2 cellular contexts compared by ENCODE assay signal in genomic region chr9:128088253-128088945, GRCh38.
A peak's percentile ranks its signal among the peaks of the same experiment; 100 is the strongest.
TF ChIP-seq lines count a peak whose summit lies in the region.

No MANE protein-coding gene starts in this region.

TF ChIP-seq in K562, 482 proteins besides CTCF, POLR2A, EP300 and RAD21 (continues in another document):
- 0 out of 2 replicates have a peak, but pooled peaks have one; percentile 20 for TF ChIP-seq HMBOX1 (IDR thresholded peaks at IDR 0.05)
- no peak for TF ChIP-seq NR3C1 (CRISPR knock-in tag; IDR thresholded peaks at IDR 0.05)
- TF ChIP-seq ARID3A (IDR thresholded peaks at IDR 0.05; ENCODE audit: borderline replicate concordance, low read depth, low read length): no peak
- TF ChIP-seq SOX6 (IDR thresholded peaks at IDR 0.05): no peak
- no peak for TF ChIP-seq ZBTB11 (CRISPR knock-in tag; IDR thresholded peaks at IDR 0.05)
- no peak for TF ChIP-seq TEAD1 (CRISPR knock-in tag; IDR thresholded peaks at IDR 0.05)
- TF ChIP-seq HCFC1 (IDR thresholded peaks at IDR 0.05; ENCODE audit: low read depth, low read length): no peak
- TF ChIP-seq ESRRB (CRISPR knock-in tag; IDR thresholded peaks at IDR 0.05; ENCODE audit: borderline replicate concordance): no peak
- peak; percentile 24 for TF ChIP-seq MEIS2 (IDR thresholded peaks at IDR 0.05; ENCODE audit: partially characterized antibody)
- no peak for TF ChIP-seq ZEB2 (IDR thresholded peaks at IDR 0.05)
- TF ChIP-seq POLR2AphosphoS2 (IDR thresholded peaks at IDR 0.05; ENCODE audit: low read length): no peak
- 0 out of 2 replicates have a peak, but pooled peaks have one; percentile 49 for TF ChIP-seq GTF2E2 (tag; IDR thresholded peaks at IDR 0.05)
- TF ChIP-seq NFRKB (IDR thresholded peaks at IDR 0.05; ENCODE audit: low read depth): no peak
- TF ChIP-seq THRA (IDR thresholded peaks at IDR 0.05): no peak
- no peak for TF ChIP-seq CHCHD3 (CRISPR knock-in tag; IDR thresholded peaks at IDR 0.05)
- TF ChIP-seq GABPA (tag; conservative IDR thresholded peaks at IDR 0.05; ENCODE audit: low read depth): peak; percentile 31; the same call in 1 of the 2 replicates
- TF ChIP-seq ZNF75A (CRISPR knock-in tag; IDR thresholded peaks at IDR 0.05): no peak
- no peak for TF ChIP-seq ID3 (CRISPR knock-in tag; IDR thresholded peaks at IDR 0.05)
- no peak for TF ChIP-seq ID3 (tag; IDR thresholded peaks at IDR 0.05)
- no peak for TF ChIP-seq NR2C2 (CRISPR knock-in tag; IDR thresholded peaks at IDR 0.05)
- no peak for TF ChIP-seq NR2C2 (tag; IDR thresholded peaks at IDR 0.05)
- TF ChIP-seq COPS2 (conservative IDR thresholded peaks at IDR 0.05): no peak
- TF ChIP-seq SPI1 (IDR thresholded peaks at IDR 0.05; ENCODE audit: borderline replicate concordance, low read depth, low read length): peak; percentile 59; the same call in 1 of the 2 replicates
- no peak for TF ChIP-seq ZNF639 (CRISPR knock-in tag; conservative IDR thresholded peaks at IDR 0.05 in 1 of 2, IDR thresholded peaks at IDR 0.05 in 1 of 2)
- TF ChIP-seq SRF (CRISPR knock-in tag; IDR thresholded peaks at IDR 0.05): no peak

TF ChIP-seq in SK-N-SH, 30 proteins besides CTCF, POLR2A, EP300 and RAD21:
- TF ChIP-seq RFX5 (IDR thresholded peaks at IDR 0.05; ENCODE audit: low read length) (no peak), ZBTB33 (IDR thresholded peaks at IDR 0.05; ENCODE audit: borderline replicate concordance, low read depth) (no peak), TEAD4 (IDR thresholded peaks at IDR 0.05; ENCODE audit: borderline replicate concordance, insufficient read depth) (no peak), USF1 (IDR thresholded peaks at IDR 0.05; ENCODE audit: borderline replicate concordance, low read depth) (no peak), CHD2 (IDR thresholded peaks at IDR 0.05; ENCODE audit: low read length, partially characterized antibody) (no peak), YY1 (IDR thresholded peaks at IDR 0.05; ENCODE audit: low read depth) (no peak), IRF3 (IDR thresholded peaks at IDR 0.05; ENCODE audit: low read depth, low read length) (no peak), FOSL2 (IDR thresholded peaks at IDR 0.05; ENCODE audit: borderline replicate concordance, low read depth) (no peak), SMC3 (IDR thresholded peaks at IDR 0.05; ENCODE audit: low read depth, low read length) (no peak), JUND (IDR thresholded peaks at IDR 0.05) (no peak)
